ENCODE assay signal across 24 cellular contexts in the genomic region with DNA sequence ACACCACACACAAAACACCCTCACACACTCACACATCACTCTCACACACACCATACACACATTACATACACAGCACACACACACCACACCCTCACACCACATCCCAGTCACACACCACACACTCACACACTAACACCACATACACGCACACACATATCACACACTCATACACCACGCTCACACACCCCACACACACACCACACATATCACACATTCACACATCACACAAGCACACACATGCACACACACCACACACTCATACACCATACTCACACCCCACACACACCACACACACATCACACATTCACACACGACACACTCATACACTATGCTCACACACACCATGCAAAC. TPM values are rescaled to one million over a fixed set of nuclear protein-coding genes. Genes with fewer than 3 reads are reported as not detected.
A peak's percentile ranks its signal among the peaks of the same experiment; 100 is the strongest.
DNase-seq lines count a peak whose midpoint lies in the region; ATAC-seq, FAIRE-seq and TF ChIP-seq lines count a peak whose summit lies in the region.
"Had no signal": no experiment of that assay in that cellular context is flagged by ENCODE, and none has a peak within 500 bp of the region (broad histone marks: within the 10 kb centered on the region; RNA-seq: fewer than 3 reads in every experiment).

No MANE protein-coding gene starts in this region.

- no peak overlapping the region for H3K4me3 Mint-ChIP-seq in H9

- no peak overlapping the region for H3K56ac ChIP-seq in H9 (ENCODE audit: insufficient read length, low read depth, low read length)

- H3K4me3 ChIP-seq in A549 (peak overlapping the region; percentile 40; the same call in 1 of the 3 replicates), esophagus muscularis mucosa (peak overlapping the region in 3 of 4 donors; percentile 41 to 49 (median 43)), neuronal stem cell (ENCODE audit: low read length in 2 of 2) (peak overlapping the region in 1 of 2 donors; percentile 76), ascending aorta (peak overlapping the region in 1 of 2 donors; percentile 72)

- ATAC-seq in A549 (no peak), GM21529 (IDR thresholded peaks at IDR 0.05; ENCODE audit: unreplicated experiment) (no peak), HG02973 (IDR thresholded peaks at IDR 0.05; ENCODE audit: unreplicated experiment) (no peak)

- no peaks in the 10 kb centered on the region for H3K79me2 ChIP-seq in H9 (ENCODE audit: insufficient read depth, low read length)

- H2AK5ac ChIP-seq in H9 (ENCODE audit: insufficient read length, low read length) (no peak overlapping the region), neuronal stem cell (ENCODE audit: low read depth, low read length) (peak overlapping the region; percentile 18)

- no peak overlapping the region for H2BK120ac ChIP-seq in H9 (ENCODE audit: low read depth, low read length, poor library complexity, severe bottlenecking)
- peak overlapping the region; percentile 1 for H2BK120ac ChIP-seq in neuronal stem cell (ENCODE audit: low read depth, low read length)

- H3K23me2 ChIP-seq in H9 (ENCODE audit: insufficient read length, low read depth, low read length, poor library complexity, severe bottlenecking) = peaks cover 4% of the 10 kb centered on the region

- no peak overlapping the region for H2BK12ac ChIP-seq in H9 (ENCODE audit: insufficient read length, low read depth, low read length)
- peak overlapping the region; percentile 0 for H2BK12ac ChIP-seq in neuronal stem cell (ENCODE audit: low read length)

- H3K79me1 ChIP-seq in H9 (ENCODE audit: insufficient read depth, low read depth, low read length, poor library complexity, severe bottlenecking) (no peaks in the 10 kb centered on the region), neuronal stem cell (ENCODE audit: low read depth, low read length) (peaks cover 5% of the 10 kb centered on the region)

- TF ChIP-seq CTCF in A549 (IDR thresholded peaks at IDR 0.05) (no peak), H9 (conservative IDR thresholded peaks at IDR 0.05) (no peak), esophagus muscularis mucosa (IDR thresholded peaks at IDR 0.05) (no peak), ascending aorta (IDR thresholded peaks at IDR 0.05) (no peak)

- TF ChIP-seq EP300 in A549 (IDR thresholded peaks at IDR 0.05) = no peak
- no peak for TF ChIP-seq EP300 in esophagus muscularis mucosa (IDR thresholded peaks at IDR 0.05)

- FAIRE-seq in A549 (lab: Jason Lieb, UNC) = no peak
- FAIRE-seq: A204.1, islet of Langerhans had no signal

- no peak overlapping the region for H3K27ac Mint-ChIP-seq in H9
- H3K27ac Mint-ChIP-seq: activated CD4-positive, alpha-beta memory T cell treated with anti-CD3 and anti-CD28 coated beads, Interleukin-2, amount 10 ng/mL, durations not matched to agents 7 days and 5 days; activated naive CD4-positive, alpha-beta T cell treated with anti-CD3 and anti-CD28 coated beads for 36 hours; activated T-helper 1 cell treated with anti-CD3 and anti-CD28 coated beads, Interleukin-12 subunit alpha, Interleukin-12 subunit beta, Interleukin-2, Interleukin-4 antibody, amounts not matched to agents 30 ng/mL and 10 ng/mL and 1 ng/mL, durations not matched to agents 14 hours and 24 hours and 36 hours; naive thymus-derived CD8-positive, alpha-beta T cell had no signal

- H2BK5ac ChIP-seq in H9 (ENCODE audit: insufficient read length, low read length) = no peak overlapping the region
- H2BK5ac ChIP-seq in neuronal stem cell (ENCODE audit: low read length) = no peak overlapping the region

- H3K14ac ChIP-seq in H9 (ENCODE audit: insufficient read depth, low read length) (no peak overlapping the region), neuronal stem cell (ENCODE audit: low read length) (peak overlapping the region; percentile 77)

- H3K27ac ChIP-seq in A549 = no peak overlapping the region
- no peak overlapping the region for H3K27ac ChIP-seq in H9 (ENCODE audit: insufficient read length, low read depth, low read length)
- H3K27ac ChIP-seq in esophagus muscularis mucosa (replicated peaks in 1 of 4) = no peak overlapping the region
- H3K27ac ChIP-seq in neuronal stem cell (replicated peaks; ENCODE audit: low read length) = no peak overlapping the region
- H3K27ac ChIP-seq in ascending aorta = no peak overlapping the region
- H3K27ac ChIP-seq: adrenal gland, brain microvascular endothelial cell had no signal

- no peak overlapping the region for H2BK15ac ChIP-seq in H9 (ENCODE audit: low read depth, low read length)
- peak overlapping the region; percentile 20 for H2BK15ac ChIP-seq in neuronal stem cell (ENCODE audit: low read length)

- no peak overlapping the region for H4K5ac ChIP-seq in H9 (ENCODE audit: insufficient read length, low read depth, low read length)

- H4K91ac ChIP-seq in H9 (ENCODE audit: insufficient read length, low read depth, low read length) (no peak overlapping the region), neuronal stem cell (ENCODE audit: low read depth, low read length, poor library complexity) (peak overlapping the region; percentile 94)

- H3K23ac ChIP-seq in H9 (ENCODE audit: insufficient read length, low read depth, low read length) = no peak overlapping the region
- H3K23ac ChIP-seq in neuronal stem cell (ENCODE audit: low read depth, low read length, poor library complexity) = peak overlapping the region; percentile 8

- H3K27me3 ChIP-seq in H9 (ENCODE audit: insufficient read depth, low read length) (peaks cover 37% of the 10 kb centered on the region), esophagus muscularis mucosa (peaks cover 0 to 48% (median 16%) of the 10 kb centered on the region in 4 donors), neuronal stem cell (ENCODE audit: control insufficient read depth in 3 of 3, insufficient read depth in 3 of 3, low read depth in 1 of 3, low read length in 3 of 3) (peaks cover 3 to 60% (median 24%) of the 10 kb centered on the region in 3 experiments), ascending aorta (no peaks in the 10 kb centered on the region)

- peaks cover 13 to 18% of the 10 kb centered on the region in 2 experiments for H3K4me1 Mint-ChIP-seq in H9

- H3K18ac ChIP-seq in H9 (ENCODE audit: insufficient read length, low read depth, low read length) (no peak overlapping the region), neuronal stem cell (ENCODE audit: low read length) (peak overlapping the region; percentile 71)

- H3K4ac ChIP-seq in H9 (ENCODE audit: low read depth, low read length) = no peak overlapping the region
- H3K4ac ChIP-seq in neuronal stem cell (ENCODE audit: low read length) = no peak overlapping the region

- WGBS in A549 (ENCODE audit: missing lambda C conversion rate) = 77% methylated on average over 3 of the region's 3 CpGs
- WGBS in H9 (ENCODE audit: extremely low coverage, insufficient read length, low lambda C conversion rate) = 100% methylated on average over 3 of the region's 3 CpGs
- WGBS in esophagus muscularis mucosa = 100% methylated on average over 3 of the region's 3 CpGs
- 100% methylated on average over 1 to 3 of the region's 3 CpGs for WGBS in neuronal stem cell (ENCODE audit: extremely low coverage in 2 of 2, insufficient read length in 2 of 2, insufficient replicate concordance in 1 of 2), 2 donors

- DNase-seq in A549 (ENCODE audit: low read depth in 1 of 2, low spot score in 1 of 2) = no peak
- DNase-seq in H9 = no peak
- DNase-seq in esophagus muscularis mucosa (ENCODE audit: extremely low spot score) = no peak
- DNase-seq in neuronal stem cell (ENCODE audit: low spot score) = no peak
- DNase-seq in NCI-H526 (lab: John Stamatoyannopoulos, UW) = no peak
- no peak for DNase-seq in ascending aorta (ENCODE audit: low spot score in 2 of 2)
- DNase-seq: activated CD4-positive, alpha-beta memory T cell treated with anti-CD3 and anti-CD28 coated beads, Interleukin-2, amount 10 ng/mL, durations not matched to agents 7 days and 5 days; activated CD4-positive, alpha-beta T cell treated with anti-CD3 and anti-CD28 coated beads for 1 hour; activated CD8-positive, alpha-beta memory T cell treated with anti-CD3 and anti-CD28 coated beads, Interleukin-2, amount 50 U/mL, for 4 hours; adrenal gland; brain microvascular endothelial cell; hypothalamus; occipital lobe had no signal

- 0 out of 2 replicates have a peak, but pooled peaks have one; percentile 23 for TF ChIP-seq POLR2A in A549 (IDR thresholded peaks at IDR 0.05; ENCODE audit: low read length)
- TF ChIP-seq POLR2A in esophagus muscularis mucosa (IDR thresholded peaks at IDR 0.05; ENCODE audit: low read depth) = no peak

- peaks cover 7% of the 10 kb centered on the region; the same call in 2 of the 3 replicates for H3K9me3 ChIP-seq in A549
- H3K9me3 ChIP-seq in H9 (ENCODE audit: control insufficient read depth, low read depth, low read length) = no peaks in the 10 kb centered on the region
- H3K9me3 ChIP-seq in esophagus muscularis mucosa = peaks cover 0 to 5% (median 0%) of the 10 kb centered on the region in 4 donors
- H3K9me3 ChIP-seq in neuronal stem cell (replicated peaks in 1 of 2; ENCODE audit: control insufficient read depth in 2 of 2, insufficient read depth in 1 of 2, low read depth in 1 of 2, low read length in 2 of 2) = peaks cover 0 to 12% of the 10 kb centered on the region in 2 donors
- H3K9me3 ChIP-seq in ascending aorta = peaks cover 0 to 4% of the 10 kb centered on the region in 2 donors
- H3K9me3 ChIP-seq: adrenal gland, psoas muscle had no signal

- H3K9ac ChIP-seq in H9 (ENCODE audit: extremely low read depth, insufficient read length, low read length) (no peak overlapping the region), neuronal stem cell (ENCODE audit: low read depth, low read length, poor library complexity) (peak overlapping the region; percentile 63)

- peaks cover 0 to 4% of the 10 kb centered on the region in 2 experiments; a peak in 1 of 5 replicates for H3K9me3 Mint-ChIP-seq in H9
- H3K9me3 Mint-ChIP-seq: activated CD4-positive, alpha-beta memory T cell treated with anti-CD3 and anti-CD28 coated beads, Interleukin-2, amount 10 ng/mL, durations not matched to agents 7 days and 5 days; activated T-helper 1 cell treated with anti-CD3 and anti-CD28 coated beads, Interleukin-12 subunit alpha, Interleukin-12 subunit beta, Interleukin-2, Interleukin-4 antibody, amounts not matched to agents 30 ng/mL and 10 ng/mL and 1 ng/mL, durations not matched to agents 14 hours and 24 hours and 36 hours had no signal

- H3K27me3 Mint-ChIP-seq in H9 (ENCODE audit: low read depth) = peaks cover 66% of the 10 kb centered on the region

- H3K36me3 Mint-ChIP-seq in H9 (ENCODE audit: insufficient read depth in 1 of 3, low read depth in 3 of 3) = no peaks in the 10 kb centered on the region; a peak in 1 of 7 replicates
- H3K36me3 Mint-ChIP-seq: naive thymus-derived CD8-positive, alpha-beta T cell had no signal

- TF ChIP-seq RAD21 in A549 (conservative IDR thresholded peaks at IDR 0.05 in 1 of 2, IDR thresholded peaks at IDR 0.05 in 1 of 2) = no peak

- H4K8ac ChIP-seq in H9 (replicated peaks; ENCODE audit: insufficient read length, low read depth, low read length) (no peak overlapping the region), neuronal stem cell (ENCODE audit: low read depth, low read length) (peak overlapping the region; percentile 6)

- H3K36me3 ChIP-seq in esophagus muscularis mucosa (no peaks in the 10 kb centered on the region), neuronal stem cell (replicated peaks in 1 of 2; ENCODE audit: control insufficient read depth in 2 of 2, insufficient read depth in 2 of 2, low read length in 2 of 2) (peaks cover 0 to 8% of the 10 kb centered on the region in 2 donors), ascending aorta (no peaks in the 10 kb centered on the region)
- H3K36me3 ChIP-seq: adrenal gland, brain microvascular endothelial cell had no signal

- intact Hi-C loops in esophagus muscularis mucosa (cut with DNase I) (no loop called here), ascending aorta (cut with DNase I) (loop anchor here (2.0 kb wide), 3 partner anchors 69 to 953 kb away; partner anchors contain the start of gene MED10)

- POLR2A ChIA-PET in A549 (lab: Yijun Ruan, JAX) = no interaction called here

- H2AFZ ChIP-seq in H9 (ENCODE audit: low read length) (no peak overlapping the region), neuronal stem cell (ENCODE audit: low read length) (no peak overlapping the region)

- no peak overlapping the region for H2BK20ac ChIP-seq in H9 (ENCODE audit: low read depth, low read length, poor library complexity, severe bottlenecking)

- H3K4me1 ChIP-seq in A549 (peaks cover 7% of the 10 kb centered on the region; the same call in 1 of the 3 replicates), H9 (ENCODE audit: insufficient read depth, low read length) (peaks cover 2% of the 10 kb centered on the region; the same call in 1 of the 2 replicates), esophagus muscularis mucosa (peaks cover 0 to 15% (median 12%) of the 10 kb centered on the region in 4 donors), neuronal stem cell (ENCODE audit: control insufficient read depth in 2 of 2, insufficient read depth in 1 of 2, low read depth in 1 of 2, low read length in 2 of 2) (peaks cover 0 to 13% of the 10 kb centered on the region in 2 donors), ascending aorta (peaks cover 0 to 6% of the 10 kb centered on the region in 2 donors)

- no peak overlapping the region for H3T11ph ChIP-seq in H9 (ENCODE audit: low read length)

- H4K20me1 ChIP-seq in H9 (ENCODE audit: control insufficient read depth, insufficient read depth, insufficient read length) = no peaks in the 10 kb centered on the region

- CTCF ChIA-PET in A549 (lab: Yijun Ruan, JAX) = no interaction called here

- peak overlapping the region; percentile 81; the same call in 1 of the 3 replicates for H3K4me2 ChIP-seq in A549
- peak overlapping the region; percentile 87 for H3K4me2 ChIP-seq in H9 (ENCODE audit: insufficient read depth, insufficient read length, low read length)
- H3K4me2 ChIP-seq in neuronal stem cell (ENCODE audit: insufficient read depth, low read length, poor library complexity, severe bottlenecking) = no peak overlapping the region

RNA-seq across cellular contexts. Expression of gene UBE2QL1, which starts 0.5 kb away (rescaled TPM):
- polyA plus RNA-seq in A549 (2011; rRNA removed) (0.04 and 0.05 TPM in 2 replicates), A549 (2017; fragmentation: RNase III; extraction: RNeasy Plus Mini Kit Qiagen cat#74134 plus additional on column Dnase treatment) (0.04 to 0.07 TPM in 2 of 3 replicates, not detected in the other)
- 0.03 and 0.04 TPM in 2 replicates for polyA plus RNA-seq in A549 (2012; cell fraction: cytosol; rRNA removed)
- polyA plus RNA-seq in A549 (2012; cell fraction: nucleus; rRNA removed) = 0.04 TPM in 1 of 2 replicates, not detected in the other
- 0.10 TPM in 1 of 2 replicates, not detected in the other for polyA minus RNA-seq in A549 (2011; rRNA and poly(A)+ RNA removed)
- total RNA-seq in H9 (2021) (0.11 and 0.15 TPM in 2 replicates), esophagus muscularis mucosa (1 to 10 TPM in 1 of 4 donors, under 1 TPM in 3; under 0.01 to 1.6 (median 0.82) TPM), ascending aorta (0.85 TPM)
- 2.3 TPM for polyA plus RNA-seq in neuronal stem cell (2013, experiment 1 of 2)
- polyA plus RNA-seq in neuronal stem cell (2013, experiment 2 of 2) = 2.4 TPM
- total RNA-seq: activated naive CD4-positive, alpha-beta T cell treated with anti-CD3 and anti-CD28 coated beads for 36 hours; mononuclear cell; naive thymus-derived CD8-positive, alpha-beta T cell; T-helper 2 cell treated with Interferon-gamma antibody and Interleukin-4, amounts not matched to agents 100 ng/mL and 5 ng/mL, for 36 hours had no signal
- polyA plus RNA-seq: BJ; naive thymus-derived CD8-positive, alpha-beta T cell had no signal
